Comparison of ENCODE assay signal across 12 cellular contexts in genomic region chr1:183986941-183987340, GRCh38.
"Had no signal": no experiment of that assay in that cellular context is flagged by ENCODE, and none has a peak within 500 bp of the region (broad histone marks: within the 10 kb centered on the region; RNA-seq: fewer than 3 reads in every experiment).

No MANE protein-coding gene starts in this region.

- DNase-seq: activated CD4-positive, alpha-beta T cell treated with anti-CD3 and anti-CD28 coated beads, Interleukin-2, amount 50 U/mL, for 1 hour; activated CD8-positive, alpha-beta memory T cell treated with anti-CD3 and anti-CD28 coated beads for 24 hours; activated gamma-delta T cell treated with Interleukin-2 at 50 U/mL for 16 hours; activated naive CD8-positive, alpha-beta T cell treated with anti-CD3 and anti-CD28 coated beads for 36 hours; anterior cingulate cortex; brain microvascular endothelial cell; mesenchymal stem cell; naive thymus-derived CD8-positive, alpha-beta T cell; pancreas; stimulated activated CD4-positive, alpha-beta T cell treated with anti-CD3 and anti-CD28 coated beads, Interleukin-2, amount 100 ng/mL, for 48 hours; stimulated activated naive CD4-positive, alpha-beta T cell treated with Interleukin-2 at 50 U/mL for 16 hours had no signal

- H3K27me3 ChIP-seq: brain microvascular endothelial cell, hepatocyte, pancreas had no signal

- H3K27ac ChIP-seq: brain microvascular endothelial cell, hepatocyte, pancreas had no signal

- H3K4me3 ChIP-seq: hepatocyte, pancreas had no signal
